In the genomic region with DNA sequence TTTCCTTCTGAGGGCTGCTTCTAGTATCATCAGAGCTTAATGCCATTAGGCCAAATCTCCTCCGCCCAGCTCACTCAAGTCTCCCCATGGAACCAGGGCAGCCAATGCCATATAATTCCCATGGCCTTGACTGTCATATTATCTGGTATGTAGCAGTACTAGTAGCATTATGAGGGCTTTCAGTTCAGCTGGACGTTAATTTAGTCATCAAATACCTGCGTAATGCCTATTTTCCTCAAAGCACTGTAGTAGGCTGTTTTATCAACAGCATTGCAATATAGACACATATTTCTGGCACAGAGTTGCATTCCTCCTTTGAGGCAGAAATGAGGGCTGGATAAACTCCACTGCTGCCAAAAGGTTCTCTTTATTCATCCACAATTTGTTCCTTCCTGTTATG, we compare ENCODE assay signal across 8 cellular contexts. TPM values are rescaled to one million over a fixed set of nuclear protein-coding genes. Genes with fewer than 3 reads are reported as not detected.
DNase-seq lines count a peak whose midpoint lies in the region; ATAC-seq, FAIRE-seq and TF ChIP-seq lines count a peak whose summit lies in the region.

No MANE protein-coding gene starts in this region.

- no peak for ATAC-seq in activated naive CD8-positive, alpha-beta T cell treated with anti-CD3 and anti-CD28 coated beads, Interleukin-2, amount 50 U/mL, for 24 hours

- H3K4me1 Mint-ChIP-seq in T-helper 1 cell treated with Interleukin-12 subunit alpha and Interleukin-12 subunit beta and Interleukin-4 antibody, amounts not matched to agents 30 μg/mL and 1 μg/mL, for 36 hours (ENCODE audit: low read depth), result peaks cover 28% of the 10 kb centered on the region
- peaks cover 54% of the 10 kb centered on the region for H3K4me1 Mint-ChIP-seq in activated naive CD8-positive, alpha-beta T cell treated with anti-CD3 and anti-CD28 coated beads, Interleukin-2, amount 50 U/mL, for 24 hours

- no peaks in the 10 kb centered on the region for H3K27me3 Mint-ChIP-seq in T-helper 1 cell treated with Interleukin-12 subunit alpha and Interleukin-12 subunit beta and Interleukin-4 antibody, amounts not matched to agents 30 μg/mL and 1 μg/mL, for 36 hours (ENCODE audit: low read depth)
- H3K27me3 Mint-ChIP-seq in activated naive CD8-positive, alpha-beta T cell treated with anti-CD3 and anti-CD28 coated beads, Interleukin-2, amount 50 U/mL, for 24 hours, result no peaks in the 10 kb centered on the region

- intact Hi-C loops in kidney (cut with DNase I), result no loop called here
- intact Hi-C loops in testis (cut with DNase I; ENCODE audit: low total_unique reads), result no loop called here

- H3K4me1 ChIP-seq in kidney (ENCODE audit: control insufficient read depth in 1 of 2, insufficient read depth in 1 of 2, low read depth in 1 of 2, low read length in 2 of 2) (peaks cover 10 to 16% of the 10 kb centered on the region in 2 donors), testis (peaks cover 29% of the 10 kb centered on the region)

- H3K9me3 ChIP-seq in kidney (ENCODE audit: control insufficient read depth in 1 of 2, low read length in 2 of 2) (no peaks in the 10 kb centered on the region), testis (no peaks in the 10 kb centered on the region)

- 25% methylated on average over 3 of the region's 3 CpGs for WGBS in testis, 2 donors

- H3K36me3 Mint-ChIP-seq in T-helper 1 cell treated with Interleukin-12 subunit alpha and Interleukin-12 subunit beta and Interleukin-4 antibody, amounts not matched to agents 30 μg/mL and 1 μg/mL, for 36 hours (ENCODE audit: low read depth), result peaks cover 27% of the 10 kb centered on the region
- H3K36me3 Mint-ChIP-seq in activated naive CD8-positive, alpha-beta T cell treated with anti-CD3 and anti-CD28 coated beads, Interleukin-2, amount 50 U/mL, for 24 hours (ENCODE audit: low read depth), result peaks cover 25% of the 10 kb centered on the region

- H3K27ac ChIP-seq in kidney (ENCODE audit: low read depth in 2 of 2, low read length in 2 of 2) (peak overlapping the region; percentile 60 to 97), testis (peak overlapping the region; percentile 98 to 99)

- peak overlapping the region; percentile 92 to 96 for H3K4me3 ChIP-seq in kidney (ENCODE audit: low read length in 2 of 2)
- H3K4me3 ChIP-seq in testis, result peak overlapping the region; percentile 82 to 92

- H3K9ac ChIP-seq in kidney (ENCODE audit: low read length in 2 of 2), result peak overlapping the region in 1 of 2 donors; percentile 89

- H3K27ac Mint-ChIP-seq in T-helper 1 cell treated with Interleukin-12 subunit alpha and Interleukin-12 subunit beta and Interleukin-4 antibody, amounts not matched to agents 30 μg/mL and 1 μg/mL, for 36 hours, result peak overlapping the region; percentile 93
- H3K27ac Mint-ChIP-seq in activated naive CD8-positive, alpha-beta T cell treated with anti-CD3 and anti-CD28 coated beads, Interleukin-2, amount 50 U/mL, for 24 hours, result peak overlapping the region; percentile 94

- peaks cover 4% of the 10 kb centered on the region for H3K9me3 Mint-ChIP-seq in T-helper 1 cell treated with Interleukin-12 subunit alpha and Interleukin-12 subunit beta and Interleukin-4 antibody, amounts not matched to agents 30 μg/mL and 1 μg/mL, for 36 hours
- peaks cover 9% of the 10 kb centered on the region for H3K9me3 Mint-ChIP-seq in activated naive CD8-positive, alpha-beta T cell treated with anti-CD3 and anti-CD28 coated beads, Interleukin-2, amount 50 U/mL, for 24 hours

- peak overlapping the region; percentile 89 for H3K4me3 Mint-ChIP-seq in T-helper 1 cell treated with Interleukin-12 subunit alpha and Interleukin-12 subunit beta and Interleukin-4 antibody, amounts not matched to agents 30 μg/mL and 1 μg/mL, for 36 hours
- H3K4me3 Mint-ChIP-seq in activated naive CD8-positive, alpha-beta T cell treated with anti-CD3 and anti-CD28 coated beads, Interleukin-2, amount 50 U/mL, for 24 hours, result peak overlapping the region; percentile 90

- H3K36me3 ChIP-seq in kidney (ENCODE audit: control insufficient read depth in 1 of 2, insufficient read depth in 2 of 2, low read length in 2 of 2) (no peaks in the 10 kb centered on the region), testis (ENCODE audit: low read depth, missing control alignments) (no peaks in the 10 kb centered on the region)

- no peak for TF ChIP-seq POLR2A in testis (IDR thresholded peaks at IDR 0.05)

- H3K27me3 ChIP-seq in testis, result no peaks in the 10 kb centered on the region

- TF ChIP-seq CTCF in kidney (IDR thresholded peaks at IDR 0.05; ENCODE audit: borderline replicate concordance, extremely low read depth, insufficient read depth) (no peak), testis (IDR thresholded peaks at IDR 0.05) (no peak)

- no peak for FAIRE-seq in kidney (lab: Jason Lieb, UNC)

- no peak for DNase-seq in T-helper 1 cell
- DNase-seq in activated naive CD8-positive, alpha-beta T cell treated with anti-CD3 and anti-CD28 coated beads, Interleukin-2, amount 50 U/mL, for 24 hours, result no peak
- no peak for DNase-seq in kidney
- no peak for DNase-seq in testis
- DNase-seq in activated gamma-delta T cell (lab: John Stamatoyannopoulos, UW), result no peak
- no peak for DNase-seq in ureter (ENCODE audit: low spot score)
- DNase-seq in NCI-H187 treated with DMSO at 0.1 percent for 48 hours (lab: John Stamatoyannopoulos, UW), result no peak

RNA-seq across cellular contexts. Expression of a gene that starts 1.7 kb away (rescaled TPM):
- total RNA-seq in kidney (35.6 TPM), testis (10 to 100 TPM; 31.5 to 35.5 TPM), ureter (34.6 TPM)
- polyA plus RNA-seq in kidney (ENCODE audit: insufficient read depth, low read depth, low replicate concordance) (11.5 TPM), testis (ENCODE audit: insufficient read depth, low read depth, low replicate concordance) (21.8 TPM)

RNA-seq across cellular contexts. Expression of a gene that starts 1.8 kb away (rescaled TPM):
- total RNA-seq in kidney (0.13 TPM), testis (1 to 10 TPM; 1.8 to 3.6 TPM), ureter (not detected)
- polyA plus RNA-seq in kidney (ENCODE audit: insufficient read depth, low read depth, low replicate concordance) (not detected), testis (ENCODE audit: insufficient read depth, low read depth, low replicate concordance) (4.2 TPM)

RNA-seq across cellular contexts. Expression of a gene that starts 57.0 kb away (rescaled TPM):
- total RNA-seq in kidney (4.6 TPM), testis (1 to 10 TPM in 1 of 2 donors, under 1 TPM in 1; 0.68 to 1.3 TPM), ureter (7.6 TPM)
- polyA plus RNA-seq in kidney (ENCODE audit: insufficient read depth, low read depth, low replicate concordance) (0.99 TPM), testis (ENCODE audit: insufficient read depth, low read depth, low replicate concordance) (2.2 TPM)
